In genomic region chr18:42112657-42113420, GRCh38 we compare ENCODE assay signal across 16 cellular contexts.
DNase-seq lines count a peak whose midpoint lies in the region; ATAC-seq and TF ChIP-seq lines count a peak whose summit lies in the region.
"Had no signal": no experiment of that assay in that cellular context is flagged by ENCODE, and none has a peak within 500 bp of the region (broad histone marks: within the 10 kb centered on the region; RNA-seq: fewer than 3 reads in every experiment).

No MANE protein-coding gene starts in this region.

- H3K27me3 ChIP-seq in RWPE2 (ENCODE audit: insufficient read depth, poor library complexity, severe bottlenecking) (no peaks in the 10 kb centered on the region), right atrium auricular region (no peaks in the 10 kb centered on the region)
- H3K27me3 ChIP-seq: MG63, sigmoid colon, upper lobe of right lung had no signal

- H3K36me3 ChIP-seq in RWPE2 (ENCODE audit: low read depth) (no peaks in the 10 kb centered on the region), right atrium auricular region (no peaks in the 10 kb centered on the region)
- H3K36me3 ChIP-seq: MG63, sigmoid colon, upper lobe of right lung had no signal

- ATAC-seq in GM19328 (IDR thresholded peaks at IDR 0.05; ENCODE audit: unreplicated experiment) (peak; percentile 2), RWPE2 (ENCODE audit: low read depth) (peak; percentile 31; the same call in 1 of the 3 replicates), HG02938 (IDR thresholded peaks at IDR 0.05; ENCODE audit: unreplicated experiment) (no peak)

- H3K9me3 ChIP-seq in RWPE2 (ENCODE audit: severe bottlenecking) (no peaks in the 10 kb centered on the region), right atrium auricular region (no peaks in the 10 kb centered on the region)
- H3K9me3 ChIP-seq: MG63, sigmoid colon, SK-N-SH, upper lobe of right lung had no signal

- DNase-seq in Caki2 (ENCODE audit: low read depth) (peak; percentile 40), RWPE2 (ENCODE audit: low spot score) (no peak), fibroblast of peridontal ligament (ENCODE audit: extremely low read depth) (peak; percentile 64), right atrium auricular region (ENCODE audit: low spot score) (no peak), Ammon's horn (ENCODE audit: low spot score) (no peak)
- DNase-seq in stimulated activated CD4-positive, alpha-beta T cell treated with anti-CD3 and anti-CD28 coated beads, Interleukin-12 subunit alpha, Interleukin-12 subunit beta, amount 100 ng/mL, for 4 hours = no peak
- DNase-seq: activated CD4-positive, alpha-beta memory T cell treated with anti-CD3 and anti-CD28 coated beads for 36 hours; anterior cingulate cortex; cortex of kidney; MG63; sigmoid colon; SK-N-SH; stimulated activated CD4-positive, alpha-beta T cell treated with anti-CD3 and anti-CD28 coated beads, Interleukin-4, amount 100 ng/mL, for 4 hours; upper lobe of right lung had no signal

- H3K4me3 ChIP-seq in RWPE2 (ENCODE audit: severe bottlenecking) = no peak overlapping the region
- no peak overlapping the region for H3K4me3 ChIP-seq in right atrium auricular region
- H3K4me3 ChIP-seq: MG63, sigmoid colon, upper lobe of right lung had no signal

- in situ Hi-C loops in Caki2 (cut with HindIII; ENCODE audit: low pct_unique_long_range_greater_than_20kb, low sequenced_read_pairs) = no loop called here

- H3K27ac ChIP-seq in RWPE2 (ENCODE audit: poor library complexity, severe bottlenecking) = no peak overlapping the region
- no peak overlapping the region for H3K27ac ChIP-seq in right atrium auricular region

- TF ChIP-seq CTCF in RWPE2 (IDR thresholded peaks at IDR 0.05; ENCODE audit: poor library complexity, severe bottlenecking) (no peak), right atrium auricular region (IDR thresholded peaks at IDR 0.05) (no peak)

- H3K4me1 ChIP-seq in RWPE2 (ENCODE audit: insufficient read depth, poor library complexity, severe bottlenecking) = peaks cover 4% of the 10 kb centered on the region
- peaks cover 0 to 6% of the 10 kb centered on the region in 2 donors for H3K4me1 ChIP-seq in right atrium auricular region

Comparison
In these comparisons a context has a peak if more than half of its experiments do, and no peak if none do; other contexts are left out.
1. DNase-seq: peak in Caki2 (single experiment) and fibroblast of peridontal ligament (single experiment); none in RWPE2 (single experiment), right atrium auricular region (single experiment), Ammon's horn (single experiment) and stimulated activated CD4-positive, alpha-beta T cell treated with anti-CD3 and anti-CD28 coated beads, Interleukin-12 subunit alpha, Interleukin-12 subunit beta, amount 100 ng/mL, for 4 hours (single experiment).